Comparison of ENCODE assay signal across 8 cellular contexts in genomic region chr14:49306152-49306751, GRCh38.
DNase-seq lines count a peak whose midpoint lies in the region; ATAC-seq and TF ChIP-seq lines count a peak whose summit lies in the region.

No MANE protein-coding gene starts in this region.

- no peaks in the 10 kb centered on the region for H3K9me3 ChIP-seq in CD8-positive, alpha-beta T cell (ENCODE audit: low read length)
- H3K9me3 ChIP-seq in liver (ENCODE audit: control insufficient read depth in 4 of 4, low read length in 3 of 4): no peaks in the 10 kb centered on the region

- WGBS in liver: 2% methylated on average over 1 of the region's 1 CpG

- no peaks in the 10 kb centered on the region for H3K4me1 ChIP-seq in CD8-positive, alpha-beta T cell (ENCODE audit: insufficient read depth, low read length)
- peaks cover 0 to 5% (median 3%) of the 10 kb centered on the region in 4 donors for H3K4me1 ChIP-seq in liver (ENCODE audit: control insufficient read depth in 4 of 4, insufficient read depth in 4 of 4, low read length in 3 of 4)

- no peak for DNase-seq in CD8-positive, alpha-beta T cell
- peak; percentile 36 for DNase-seq in SW480 (ENCODE audit: low spot score)
- DNase-seq in stimulated activated CD4-positive, alpha-beta T cell treated with anti-CD3 and anti-CD28 coated beads, Interleukin-4, amount 100 ng/mL, for 24 hours: no peak
- DNase-seq in head of caudate nucleus: no peak
- no peak for DNase-seq in COLO668 (lab: John Stamatoyannopoulos, UW; ENCODE audit: unreplicated experiment)

- H3K4me1 Mint-ChIP-seq in CD8-positive, alpha-beta T cell (ENCODE audit: low read depth): peaks cover 2% of the 10 kb centered on the region

- no peak for ATAC-seq in CD8-positive, alpha-beta T cell
- peak; percentile 91 for ATAC-seq in GM19351 (IDR thresholded peaks at IDR 0.05; ENCODE audit: unreplicated experiment)

- TF ChIP-seq RAD21 in Ishikawa (IDR thresholded peaks at IDR 0.05; ENCODE audit: low read depth) (peak; percentile 32), liver (IDR thresholded peaks at IDR 0.05) (peak; percentile 73)

- no peaks in the 10 kb centered on the region for H3K36me3 ChIP-seq in CD8-positive, alpha-beta T cell (ENCODE audit: insufficient read depth, low read length)
- no peaks in the 10 kb centered on the region for H3K36me3 ChIP-seq in liver (ENCODE audit: control insufficient read depth in 4 of 4, insufficient read depth in 3 of 4, low read depth in 1 of 4, low read length in 3 of 4)

- no peaks in the 10 kb centered on the region for H3K36me3 Mint-ChIP-seq in CD8-positive, alpha-beta T cell

- TF ChIP-seq EP300 in Ishikawa (IDR thresholded peaks at IDR 0.05; ENCODE audit: borderline replicate concordance): no peak

- POLR2A ChIA-PET in CD8-positive, alpha-beta T cell (lab: Charles Lee): no interaction called here

- no peak overlapping the region for H3K27ac Mint-ChIP-seq in CD8-positive, alpha-beta T cell

- intact Hi-C loops in CD8-positive, alpha-beta T cell (cut with DNase I, micrococcal nuclease): no loop called here
- intact Hi-C loops in head of caudate nucleus (cut with DNase I): no loop called here

- no peak overlapping the region for H3K27ac ChIP-seq in CD8-positive, alpha-beta T cell (ENCODE audit: low read depth, low read length)
- no peak overlapping the region for H3K27ac ChIP-seq in liver (ENCODE audit: low read depth in 1 of 2, low read length in 2 of 2)

- no peaks in the 10 kb centered on the region for H3K27me3 ChIP-seq in CD8-positive, alpha-beta T cell (ENCODE audit: insufficient read depth, low read length)
- no peaks in the 10 kb centered on the region for H3K27me3 ChIP-seq in liver (ENCODE audit: control insufficient read depth in 4 of 4, insufficient read depth in 4 of 4, low read length in 3 of 4)

- no peak overlapping the region for H3K9ac ChIP-seq in liver (ENCODE audit: low read depth in 1 of 2, low read length in 2 of 2)

- no peak overlapping the region for H3K4me3 ChIP-seq in CD8-positive, alpha-beta T cell (ENCODE audit: low read depth, low read length)
- H3K4me3 ChIP-seq in liver (ENCODE audit: low read depth in 1 of 3, low read length in 3 of 3): no peak overlapping the region

- CTCF ChIA-PET in CD8-positive, alpha-beta T cell (lab: Charles Lee): no interaction called here

- H3K4me3 Mint-ChIP-seq in CD8-positive, alpha-beta T cell: no peak overlapping the region

- H3K9me3 Mint-ChIP-seq in CD8-positive, alpha-beta T cell: no peaks in the 10 kb centered on the region

- peak; percentile 43 for TF ChIP-seq CTCF in CD8-positive, alpha-beta T cell (IDR thresholded peaks at IDR 0.05)
- peak; percentile 34 for TF ChIP-seq CTCF in liver (IDR thresholded peaks at IDR 0.05; ENCODE audit: low read depth, low read length, missing input control)

- H3K27me3 Mint-ChIP-seq in CD8-positive, alpha-beta T cell (ENCODE audit: low read depth): peaks cover 9% of the 10 kb centered on the region

TF ChIP-seq in Ishikawa, 13 proteins besides CTCF, POLR2A, EP300 and RAD21 (continues in another document):
- TF ChIP-seq YY1 (IDR thresholded peaks at IDR 0.05; ENCODE audit: low read depth) (no peak), USF1 (IDR thresholded peaks at IDR 0.05) (no peak), EGR1 (IDR thresholded peaks at IDR 0.05) (no peak), MAX (IDR thresholded peaks at IDR 0.05) (no peak), TCF12 (IDR thresholded peaks at IDR 0.05; ENCODE audit: low read depth) (no peak), CEBPB (IDR thresholded peaks at IDR 0.05) (no peak), TEAD4 (IDR thresholded peaks at IDR 0.05) (no peak), NFIC (IDR thresholded peaks at IDR 0.05) (no peak), REST (IDR thresholded peaks at IDR 0.05; ENCODE audit: low read depth) (no peak; the same call in 1 of the 2 replicates), ZBTB7A (IDR thresholded peaks at IDR 0.05; ENCODE audit: low read depth) (no peak), FOXM1 (IDR thresholded peaks at IDR 0.05; ENCODE audit: borderline replicate concordance, low read depth) (no peak), TAF1 (IDR thresholded peaks at IDR 0.05; ENCODE audit: low read depth) (no peak)

TF ChIP-seq in liver, 16 proteins besides CTCF, POLR2A, EP300 and RAD21:
- TF ChIP-seq HNF4A (conservative IDR thresholded peaks at IDR 0.05): peak; percentile 17 to 22
- no peak for TF ChIP-seq FOXA2 (IDR thresholded peaks at IDR 0.05)
- no peak for TF ChIP-seq YY1 (IDR thresholded peaks at IDR 0.05)
- peak; percentile 34 for TF ChIP-seq REST (IDR thresholded peaks at IDR 0.05)
- TF ChIP-seq ATF3 (IDR thresholded peaks at IDR 0.05): no peak
- no peak for TF ChIP-seq MAX (IDR thresholded peaks at IDR 0.05)
- TF ChIP-seq NR2F2 (IDR thresholded peaks at IDR 0.05): peak; percentile 58
- peak in 1 of 2 donors; percentile 12 for TF ChIP-seq RXRA (IDR thresholded peaks at IDR 0.05)
- TF ChIP-seq SP1 (IDR thresholded peaks at IDR 0.05): no peak
- no peak for TF ChIP-seq TAF1 (conservative IDR thresholded peaks at IDR 0.05)
- TF ChIP-seq GABPA (IDR thresholded peaks at IDR 0.05 in 1 of 2, conservative IDR thresholded peaks at IDR 0.05 in 1 of 2): no peak
- no peak for TF ChIP-seq FOXA1 (IDR thresholded peaks at IDR 0.05)
TF ChIP-seq in liver: peak in this region for 4.
